1 cellular context compared by ENCODE assay signal in the genomic region with DNA sequence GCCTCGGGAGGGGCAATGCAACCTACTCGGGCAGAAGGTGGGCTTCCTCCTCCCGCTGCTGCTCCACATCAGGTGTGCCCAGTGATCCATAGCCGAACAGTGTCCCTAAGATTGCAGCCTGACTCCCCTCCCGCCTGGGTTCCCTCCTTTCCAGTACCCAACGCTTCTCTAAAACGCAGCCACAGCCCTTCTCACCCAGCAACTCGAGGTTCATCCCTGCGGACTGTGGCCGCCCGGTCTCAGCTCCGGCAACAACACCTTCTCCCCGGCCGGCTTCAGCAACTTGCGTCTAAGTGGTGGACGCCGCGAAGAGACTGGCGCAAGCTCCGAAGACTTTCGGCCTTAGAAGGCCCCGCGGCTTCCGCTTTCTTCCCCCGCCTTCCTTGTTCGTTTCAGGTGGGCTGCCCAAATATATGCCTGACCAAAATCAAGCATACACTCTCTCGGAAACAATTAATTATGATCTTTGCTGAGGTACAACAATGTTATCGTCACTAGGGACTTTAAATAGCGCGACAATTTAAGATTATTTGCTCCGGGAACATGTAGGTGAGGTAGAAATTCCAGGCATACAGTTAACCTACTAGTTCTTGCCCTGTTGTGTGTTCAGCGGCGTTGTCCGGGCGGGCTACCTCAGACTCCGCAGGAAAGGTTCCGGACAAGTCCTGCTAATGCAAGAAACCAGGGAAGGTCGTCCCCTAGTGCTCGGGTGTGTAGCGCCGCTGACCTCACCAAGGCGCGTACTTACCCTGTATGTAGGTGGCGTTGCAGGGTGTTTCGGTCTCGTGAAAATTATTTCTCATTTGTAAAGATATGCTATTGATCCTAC.
TF ChIP-seq lines count a peak whose summit lies in the region.

A gene with protein sequence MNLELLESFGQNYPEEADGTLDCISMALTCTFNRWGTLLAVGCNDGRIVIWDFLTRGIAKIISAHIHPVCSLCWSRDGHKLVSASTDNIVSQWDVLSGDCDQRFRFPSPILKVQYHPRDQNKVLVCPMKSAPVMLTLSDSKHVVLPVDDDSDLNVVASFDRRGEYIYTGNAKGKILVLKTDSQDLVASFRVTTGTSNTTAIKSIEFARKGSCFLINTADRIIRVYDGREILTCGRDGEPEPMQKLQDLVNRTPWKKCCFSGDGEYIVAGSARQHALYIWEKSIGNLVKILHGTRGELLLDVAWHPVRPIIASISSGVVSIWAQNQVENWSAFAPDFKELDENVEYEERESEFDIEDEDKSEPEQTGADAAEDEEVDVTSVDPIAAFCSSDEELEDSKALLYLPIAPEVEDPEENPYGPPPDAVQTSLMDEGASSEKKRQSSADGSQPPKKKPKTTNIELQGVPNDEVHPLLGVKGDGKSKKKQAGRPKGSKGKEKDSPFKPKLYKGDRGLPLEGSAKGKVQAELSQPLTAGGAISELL (minus strand): TSS at position 319 of the 829 bp plus-strand sequence. CDS start 105 bp downstream, at position 214.

TF ChIP-seq in K562, 482 proteins besides CTCF, POLR2A, EP300 and RAD21 (continued from another document and continues in another):
- TF ChIP-seq, protein P1, sequence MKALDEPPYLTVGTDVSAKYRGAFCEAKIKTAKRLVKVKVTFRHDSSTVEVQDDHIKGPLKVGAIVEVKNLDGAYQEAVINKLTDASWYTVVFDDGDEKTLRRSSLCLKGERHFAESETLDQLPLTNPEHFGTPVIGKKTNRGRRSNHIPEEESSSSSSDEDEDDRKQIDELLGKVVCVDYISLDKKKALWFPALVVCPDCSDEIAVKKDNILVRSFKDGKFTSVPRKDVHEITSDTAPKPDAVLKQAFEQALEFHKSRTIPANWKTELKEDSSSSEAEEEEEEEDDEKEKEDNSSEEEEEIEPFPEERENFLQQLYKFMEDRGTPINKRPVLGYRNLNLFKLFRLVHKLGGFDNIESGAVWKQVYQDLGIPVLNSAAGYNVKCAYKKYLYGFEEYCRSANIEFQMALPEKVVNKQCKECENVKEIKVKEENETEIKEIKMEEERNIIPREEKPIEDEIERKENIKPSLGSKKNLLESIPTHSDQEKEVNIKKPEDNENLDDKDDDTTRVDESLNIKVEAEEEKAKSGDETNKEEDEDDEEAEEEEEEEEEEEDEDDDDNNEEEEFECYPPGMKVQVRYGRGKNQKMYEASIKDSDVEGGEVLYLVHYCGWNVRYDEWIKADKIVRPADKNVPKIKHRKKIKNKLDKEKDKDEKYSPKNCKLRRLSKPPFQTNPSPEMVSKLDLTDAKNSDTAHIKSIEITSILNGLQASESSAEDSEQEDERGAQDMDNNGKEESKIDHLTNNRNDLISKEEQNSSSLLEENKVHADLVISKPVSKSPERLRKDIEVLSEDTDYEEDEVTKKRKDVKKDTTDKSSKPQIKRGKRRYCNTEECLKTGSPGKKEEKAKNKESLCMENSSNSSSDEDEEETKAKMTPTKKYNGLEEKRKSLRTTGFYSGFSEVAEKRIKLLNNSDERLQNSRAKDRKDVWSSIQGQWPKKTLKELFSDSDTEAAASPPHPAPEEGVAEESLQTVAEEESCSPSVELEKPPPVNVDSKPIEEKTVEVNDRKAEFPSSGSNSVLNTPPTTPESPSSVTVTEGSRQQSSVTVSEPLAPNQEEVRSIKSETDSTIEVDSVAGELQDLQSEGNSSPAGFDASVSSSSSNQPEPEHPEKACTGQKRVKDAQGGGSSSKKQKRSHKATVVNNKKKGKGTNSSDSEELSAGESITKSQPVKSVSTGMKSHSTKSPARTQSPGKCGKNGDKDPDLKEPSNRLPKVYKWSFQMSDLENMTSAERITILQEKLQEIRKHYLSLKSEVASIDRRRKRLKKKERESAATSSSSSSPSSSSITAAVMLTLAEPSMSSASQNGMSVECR (CRISPR knock-in tag; IDR thresholded peaks at IDR 0.05) = peak; percentile 95
- no peak for TF ChIP-seq ZNF57 (CRISPR knock-in tag; IDR thresholded peaks at IDR 0.05)
- no peak for TF ChIP-seq RBM15 (IDR thresholded peaks at IDR 0.05; ENCODE audit: insufficient read depth, low read length)
- TF ChIP-seq E4F1 (CRISPR knock-in tag; IDR thresholded peaks at IDR 0.05; ENCODE audit: borderline replicate concordance) = no peak; the same call in 1 of the 2 replicates
- peak; percentile 74 for TF ChIP-seq EHMT2 (IDR thresholded peaks at IDR 0.05)
- TF ChIP-seq SAFB (IDR thresholded peaks at IDR 0.05; ENCODE audit: borderline replicate concordance, low read depth, low read length) = no peak
- 0 out of 2 replicates have a peak, but pooled peaks have one; percentile 2 for TF ChIP-seq CBFA2T2 (conservative IDR thresholded peaks at IDR 0.05)
- peak; percentile 96 for TF ChIP-seq MTA1 (IDR thresholded peaks at IDR 0.05; ENCODE audit: borderline replicate concordance)
- 0 out of 2 replicates have a peak, but pooled peaks have one; percentile 72 for TF ChIP-seq TRIM25 (IDR thresholded peaks at IDR 0.05; ENCODE audit: borderline replicate concordance)
- TF ChIP-seq POLR2G (IDR thresholded peaks at IDR 0.05; ENCODE audit: low read depth, low read length) = peak; percentile 98
- no peak; the same call in 1 of the 2 replicates for TF ChIP-seq HSF4 (CRISPR knock-in tag; IDR thresholded peaks at IDR 0.05; ENCODE audit: borderline replicate concordance)
- TF ChIP-seq PML (IDR thresholded peaks at IDR 0.05; ENCODE audit: low read length) = peak; percentile 77
- TF ChIP-seq MAZ (CRISPR knock-in tag; conservative IDR thresholded peaks at IDR 0.05 in 1 of 2, IDR thresholded peaks at IDR 0.05 in 1 of 2) = peak in 1 of 2 experiments; percentile 97
- TF ChIP-seq TEAD2 (tag; IDR thresholded peaks at IDR 0.05) = peak; percentile 89
- no peak for TF ChIP-seq PURB (CRISPR knock-in tag; IDR thresholded peaks at IDR 0.05; ENCODE audit: low read depth)
- no peak for TF ChIP-seq ZNF75A (CRISPR knock-in tag; IDR thresholded peaks at IDR 0.05)
- TF ChIP-seq ZNF696 (CRISPR knock-in tag; conservative IDR thresholded peaks at IDR 0.05) = no peak
- TF ChIP-seq NFXL1 (CRISPR knock-in tag; IDR thresholded peaks at IDR 0.05) = no peak
- TF ChIP-seq HMG20A (CRISPR knock-in tag; conservative IDR thresholded peaks at IDR 0.05) = no peak
- TF ChIP-seq CCAR2 (IDR thresholded peaks at IDR 0.05; ENCODE audit: low read depth, low read length) = peak; percentile 96
- TF ChIP-seq MIER1 (IDR thresholded peaks at IDR 0.05; ENCODE audit: low read depth) = peak; percentile 69; the same call in 1 of the 2 replicates
- peak; percentile 98 for TF ChIP-seq ARNT (IDR thresholded peaks at IDR 0.05)
- TF ChIP-seq ZNF609 (CRISPR knock-in tag; IDR thresholded peaks at IDR 0.05; ENCODE audit: borderline replicate concordance) = peak; percentile 94
- TF ChIP-seq FOXK2 (conservative IDR thresholded peaks at IDR 0.05 in 1 of 2, IDR thresholded peaks at IDR 0.05 in 1 of 2; ENCODE audit: low read depth in 2 of 2) = peak; percentile 99 to 100
- peak; percentile 46; the same call in 1 of the 2 replicates for TF ChIP-seq RAD51 (IDR thresholded peaks at IDR 0.05; ENCODE audit: borderline replicate concordance, low read depth)
- peak; percentile 96; the same call in 1 of the 2 replicates for TF ChIP-seq GATAD2B (IDR thresholded peaks at IDR 0.05; ENCODE audit: borderline replicate concordance)
- no peak for TF ChIP-seq ZNF561 (CRISPR knock-in tag; conservative IDR thresholded peaks at IDR 0.05)
- TF ChIP-seq, protein P2, sequence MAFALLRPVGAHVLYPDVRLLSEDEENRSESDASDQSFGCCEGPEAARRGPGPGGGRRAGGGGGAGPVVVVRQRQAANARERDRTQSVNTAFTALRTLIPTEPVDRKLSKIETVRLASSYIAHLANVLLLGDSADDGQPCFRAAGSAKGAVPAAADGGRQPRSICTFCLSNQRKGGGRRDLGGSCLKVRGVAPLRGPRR (CRISPR knock-in tag; IDR thresholded peaks at IDR 0.05) = no peak; the same call in 1 of the 2 replicates
- TF ChIP-seq ZHX1 (conservative IDR thresholded peaks at IDR 0.05; ENCODE audit: low read length) = peak; percentile 89; the same call in 1 of the 2 replicates
- TF ChIP-seq PHF21A (IDR thresholded peaks at IDR 0.05; ENCODE audit: borderline replicate concordance, low read depth) = peak; percentile 93
- TF ChIP-seq ZFP30 (CRISPR knock-in tag; IDR thresholded peaks at IDR 0.05; ENCODE audit: borderline replicate concordance) = no peak
- peak; percentile 38; the same call in 1 of the 2 replicates for TF ChIP-seq ARID2 (IDR thresholded peaks at IDR 0.05)
- 0 out of 2 replicates have a peak, but pooled peaks have one; percentile 72 for TF ChIP-seq E2F4 (CRISPR knock-in tag; IDR thresholded peaks at IDR 0.05; ENCODE audit: low read depth)
- peak; percentile 69 for TF ChIP-seq KLF16 (IDR thresholded peaks at IDR 0.05)
- TF ChIP-seq FOXA3 (CRISPR knock-in tag; conservative IDR thresholded peaks at IDR 0.05 in 1 of 2, IDR thresholded peaks at IDR 0.05 in 1 of 2) = peak; percentile 10 to 16; a peak in 2 of 4 replicates
